In genomic region chr6:28863607-28864320, GRCh38 we compare ENCODE assay signal across 8 cellular contexts.
A peak's percentile ranks its signal among the peaks of the same experiment; 100 is the strongest.
DNase-seq lines count a peak whose midpoint lies in the region; ATAC-seq and TF ChIP-seq lines count a peak whose summit lies in the region.

No MANE protein-coding gene starts in this region.

- H3K4me1 ChIP-seq in OCI-LY1 (ENCODE audit: insufficient read depth, low read length, severe bottlenecking) (peaks cover 32% of the 10 kb centered on the region), mucosa of rectum (ENCODE audit: control insufficient read depth in 2 of 2, insufficient read depth in 2 of 2, low read length in 2 of 2) (peaks cover 7 to 8% of the 10 kb centered on the region in 2 donors)

- H3K9me2 ChIP-seq in OCI-LY1 (ENCODE audit: low read depth, low read length) = no peaks in the 10 kb centered on the region

- peaks cover 10% of the 10 kb centered on the region for H3K9me3 ChIP-seq in OCI-LY1 (ENCODE audit: low read length)
- peaks cover 0 to 2% of the 10 kb centered on the region in 2 donors for H3K9me3 ChIP-seq in mucosa of rectum (ENCODE audit: control insufficient read depth in 2 of 2, low read length in 2 of 2)

- no peaks in the 10 kb centered on the region for H3F3A ChIP-seq in OCI-LY1 (ENCODE audit: insufficient read depth, low read length)

- H3K27ac ChIP-seq in OCI-LY1 (ENCODE audit: low read depth, low read length, poor library complexity, severe bottlenecking) = no peak overlapping the region
- H3K27ac ChIP-seq in mucosa of rectum (ENCODE audit: low read depth in 2 of 2, low read length in 2 of 2) = peak overlapping the region; percentile 53 to 56

- ATAC-seq in GM18520 (IDR thresholded peaks at IDR 0.05; ENCODE audit: unreplicated experiment) = no peak

- peak; percentile 50 for TF ChIP-seq POLR2A in erythroblast (IDR thresholded peaks at IDR 0.05; ENCODE audit: low read length)

- TF ChIP-seq CTCF in OCI-LY1 (IDR thresholded peaks at IDR 0.05; ENCODE audit: low read length) = no peak

- H3K9ac ChIP-seq in OCI-LY1 (ENCODE audit: low read length) (no peak overlapping the region; the same call in 1 of the 2 replicates), mucosa of rectum (ENCODE audit: low read depth in 1 of 2, low read length in 2 of 2) (peak overlapping the region; percentile 62 to 63)

- peak; percentile 64 for DNase-seq in GF-D8 (lab: John Stamatoyannopoulos, UW)
- DNase-seq in HUDEP-2 (lab: John Stamatoyannopoulos, UW; ENCODE audit: unreplicated experiment in 76 of 76) = peak in 75 of 76 experiments; percentile 40 to 99 (median 84)
- DNase-seq in activated T-cell treated with anti-CD3 and anti-CD28 coated beads for 4 hours = peak; percentile 94
- DNase-seq in erythroblast (lab: John Stamatoyannopoulos, UW) = peak; percentile 91 to 96
- peak; percentile 45 to 75 for DNase-seq in stimulated activated CD8-positive, alpha-beta memory T cell treated with anti-CD3 and anti-CD28 coated beads, Interleukin-2, amount 100 ng/mL, for 48 hours (ENCODE audit: low read depth in 2 of 2)

- no peaks in the 10 kb centered on the region for H4K20me1 ChIP-seq in OCI-LY1 (ENCODE audit: insufficient read depth, low read length)

- no peak overlapping the region for H2AFZ ChIP-seq in OCI-LY1 (ENCODE audit: low read length)

- no peaks in the 10 kb centered on the region for H3K79me2 ChIP-seq in OCI-LY1 (ENCODE audit: insufficient read depth, low read length)

- peak overlapping the region; percentile 62 for H3K4me3 ChIP-seq in OCI-LY1 (ENCODE audit: low read depth, low read length, poor library complexity, severe bottlenecking)
- H3K4me3 ChIP-seq in mucosa of rectum (ENCODE audit: low read length in 2 of 2) = peak overlapping the region; percentile 80 to 92

- peak overlapping the region; percentile 61 for H3K4me2 ChIP-seq in OCI-LY1 (ENCODE audit: low read length)

- H3K27me3 ChIP-seq in OCI-LY1 (ENCODE audit: insufficient read depth, low read length) (no peaks in the 10 kb centered on the region; the same call in 1 of the 2 replicates), mucosa of rectum (ENCODE audit: control insufficient read depth in 2 of 2, insufficient read depth in 2 of 2, low read length in 2 of 2) (no peaks in the 10 kb centered on the region)

- no peaks in the 10 kb centered on the region for H3K36me3 ChIP-seq in OCI-LY1 (ENCODE audit: insufficient read depth, low read length)
- no peaks in the 10 kb centered on the region for H3K36me3 ChIP-seq in mucosa of rectum (ENCODE audit: control insufficient read depth in 2 of 2, insufficient read depth in 2 of 2, low read length in 2 of 2)
